ENCODE assay signal across 25 cellular contexts in the genomic region with DNA sequence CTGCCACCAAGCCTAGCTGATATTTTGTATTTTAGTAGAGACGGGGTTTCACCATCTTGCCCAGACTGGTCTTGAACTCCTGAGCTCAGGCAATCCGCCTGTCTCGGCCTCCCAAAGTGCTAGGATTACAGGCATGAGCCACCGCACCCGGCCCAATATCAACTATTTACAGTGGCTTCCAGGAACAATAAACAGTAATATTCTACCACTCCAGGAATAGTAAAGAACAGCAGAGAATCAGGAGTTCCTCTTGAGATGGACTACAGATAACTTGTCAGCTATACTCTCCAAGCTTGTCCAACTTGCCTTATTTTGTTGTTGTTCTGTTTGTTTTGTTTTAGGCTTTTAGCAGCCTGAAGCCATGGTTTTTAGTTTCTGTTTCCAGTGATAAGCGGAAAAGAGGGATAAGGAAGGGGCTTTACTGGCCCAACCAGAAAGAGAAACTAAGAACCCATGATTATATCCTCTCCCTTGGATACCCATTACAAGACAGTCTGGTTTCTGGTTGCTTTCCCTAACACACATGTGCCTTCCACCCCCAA. TPM values are rescaled to one million over a fixed set of nuclear protein-coding genes. Genes with fewer than 3 reads are reported as not detected.
DNase-seq lines count a peak whose midpoint lies in the region; ATAC-seq, FAIRE-seq and TF ChIP-seq lines count a peak whose summit lies in the region.
"Had no signal": no experiment of that assay in that cellular context is flagged by ENCODE, and none has a peak within 500 bp of the region (broad histone marks: within the 10 kb centered on the region; RNA-seq: fewer than 3 reads in every experiment).

No MANE protein-coding gene starts in this region.

- no peaks in the 10 kb centered on the region for H3K79me2 ChIP-seq in GM12878 (ENCODE audit: control insufficient read depth, insufficient read depth, low read length)

- 92% methylated on average over 6 of the region's 6 CpGs for WGBS in GM12878 (ENCODE audit: insufficient coverage, insufficient replicate concordance, low lambda C conversion rate, missing lambda C conversion rate)
- WGBS in small intestine, 3 donors = 81 to 88% (median 88%) methylated on average over 6 of the region's 6 CpGs

- no peak for ATAC-seq in activated CD4-positive, alpha-beta T cell treated with anti-CD3 and anti-CD28 coated beads for 36 hours
- ATAC-seq in GM12878 (no peak), GM18520 (IDR thresholded peaks at IDR 0.05; ENCODE audit: unreplicated experiment) (no peak), HG02610 (IDR thresholded peaks at IDR 0.05; ENCODE audit: unreplicated experiment) (no peak)
- ATAC-seq: activated CD8-positive, alpha-beta memory T cell treated with anti-CD3 and anti-CD28 coated beads, Interleukin-2, amount 10 ng/mL, durations not matched to agents 7 days and 5 days; WTC11 had no signal

- no peak for TF ChIP-seq POLR2A in GM12878 (IDR thresholded peaks at IDR 0.05; ENCODE audit: low read depth, low read length)

- peaks cover 58% of the 10 kb centered on the region for H3K4me1 Mint-ChIP-seq in activated CD4-positive, alpha-beta T cell treated with anti-CD3 and anti-CD28 coated beads for 36 hours
- peaks cover 31% of the 10 kb centered on the region for H3K4me1 Mint-ChIP-seq in nephron progenitor cell
- H3K4me1 Mint-ChIP-seq: WTC11 had no signal

- peaks cover 46% of the 10 kb centered on the region for H3K36me3 Mint-ChIP-seq in activated CD4-positive, alpha-beta T cell treated with anti-CD3 and anti-CD28 coated beads for 36 hours (ENCODE audit: low read depth)
- no peaks in the 10 kb centered on the region for H3K36me3 Mint-ChIP-seq in nephron progenitor cell (ENCODE audit: low read depth)

- RAD21 ChIA-PET in GM12878 (lab: Charles Lee; ENCODE audit: unreplicated experiment) = interaction anchor here (1.2 to 2.4 kb wide), 3 partner anchors 13 to 34 kb away, joined by 3 to 7 read pairs (median 4); no protein-coding TSS in a partner anchor

- no peak overlapping the region for H2AFZ ChIP-seq in GM12878 (ENCODE audit: control insufficient read depth, low read depth, low read length)

- H3K9me3 ChIP-seq in GM12878 (replicated peaks; ENCODE audit: control insufficient read depth, insufficient read depth, low read length) (no peaks in the 10 kb centered on the region), small intestine (ENCODE audit: control insufficient read depth, low read depth) (no peaks in the 10 kb centered on the region)
- H3K9me3 ChIP-seq: esophagus muscularis mucosa, sigmoid colon, tibial artery had no signal

- POLR2A ChIA-PET in activated CD4-positive, alpha-beta T cell treated with anti-CD3 and anti-CD28 coated beads for 36 hours (lab: Charles Lee) = interaction anchor here (1.0 kb wide), 1 partner anchor 25 kb away, joined by 3 read pairs; no protein-coding TSS in a partner anchor
- POLR2A ChIA-PET in GM12878 (lab: Charles Lee) = interaction anchor here (0.6 to 1.6 kb wide), 3 partner anchors 8 to 51 kb away, joined by 4 to 5 read pairs (median 5); no protein-coding TSS in a partner anchor

- SMC1A ChIA-PET in GM12878 (lab: Charles Lee; ENCODE audit: uncharacterized antibody, unreplicated experiment) = interaction anchor here (0.8 to 2.3 kb wide), 10 partner anchors 10 to 39 kb away, joined by 3 to 12 read pairs (median 8); no protein-coding TSS in a partner anchor

- TF ChIP-seq CTCF in GM12878 (IDR thresholded peaks at IDR 0.05 in 2 of 3, conservative IDR thresholded peaks at IDR 0.05 in 1 of 3; ENCODE audit: control insufficient read depth in 2 of 3, extremely low read depth in 1 of 3, insufficient read depth in 1 of 3, low read depth in 3 of 3, low read length in 3 of 3) (no peak), nephron progenitor cell (IDR thresholded peaks at IDR 0.05) (no peak)

- TF ChIP-seq RAD21 in GM12878 (IDR thresholded peaks at IDR 0.05; ENCODE audit: insufficient read depth, low read depth, low read length) = no peak

- H3K27ac ChIP-seq in GM12878 (ENCODE audit: control insufficient read depth, insufficient read depth) = no peak overlapping the region
- H3K27ac ChIP-seq in small intestine (ENCODE audit: low read depth in 1 of 2, low read length in 1 of 2) = no peak overlapping the region
- H3K27ac ChIP-seq: 22Rv1, esophagus muscularis mucosa, sigmoid colon, SK-N-MC, tibial artery had no signal

- DNase-seq in activated CD4-positive, alpha-beta T cell treated with anti-CD3 and anti-CD28 coated beads for 36 hours = no peak
- no peak for DNase-seq in activated CD4-positive, alpha-beta T cell treated with anti-CD3 and anti-CD28 coated beads, Interleukin-2, amount 50 U/mL, for 48 hours
- DNase-seq in ELF-1 (ENCODE audit: low read depth, low spot score) = peak; percentile 48
- DNase-seq in GM12878 (ENCODE audit: low read depth, low spot score) = no peak
- DNase-seq in nephron progenitor cell = no peak
- DNase-seq in small intestine = no peak
- DNase-seq: activated CD8-positive, alpha-beta memory T cell treated with anti-CD3 and anti-CD28 coated beads, Interleukin-2, amount 10 ng/mL, durations not matched to agents 7 days and 5 days; activated gamma-delta T cell treated with Interleukin-2 at 50 U/mL for 16 hours; effector memory CD4-positive, alpha-beta T cell; GDM1; Kasumi-1; mesendoderm; NCI-H1092; NCI-H1930; NCI-H446 treated with DMSO at 0.1 percent for 48 hours; NK-92 treated with Interleukin-12 subunit alpha and Interleukin-12 subunit beta, amount 100 ng/mL, for 24 hours; sigmoid colon; T-helper 9 cell; tibial artery had no signal

- no peak overlapping the region for H3K4me2 ChIP-seq in GM12878 (ENCODE audit: control insufficient read depth, insufficient read depth)

- intact Hi-C loops in activated CD4-positive, alpha-beta T cell treated with anti-CD3 and anti-CD28 coated beads for 36 hours (cut with DNase I, micrococcal nuclease) = no loop called here
- intact Hi-C loops in GM12878 (cut with micrococcal nuclease; ENCODE audit: unreplicated experiment) = no loop called here

- no peaks in the 10 kb centered on the region; the same call in 1 of the 2 replicates for H3K4me1 ChIP-seq in GM12878 (ENCODE audit: control insufficient read depth, insufficient read depth, low read length)
- peaks cover 0 to 2% of the 10 kb centered on the region in 2 donors for H3K4me1 ChIP-seq in small intestine (ENCODE audit: control insufficient read depth in 2 of 2, insufficient read depth in 1 of 2, low read depth in 1 of 2, low read length in 1 of 2)

- CTCF ChIA-PET in activated CD4-positive, alpha-beta T cell treated with anti-CD3 and anti-CD28 coated beads for 36 hours (lab: Charles Lee) = interaction anchor here (0.7 to 2.7 kb wide), 6 partner anchors 19 to 231 kb away, joined by 3 to 15 read pairs (median 4); no protein-coding TSS in a partner anchor
- CTCF ChIA-PET in GM12878 (lab: Yijun Ruan, JAX) = interaction anchor here (0.6 to 4.0 kb wide), 3 partner anchors 15 to 34 kb away, joined by 3 to 21 read pairs (median 4); no protein-coding TSS in a partner anchor

- BruUV-seq in GM12878 (replicated peaks; lab: Mats Ljungman, UMichigan) = TSS peak; percentile 36

- H3K9me3 Mint-ChIP-seq in activated CD4-positive, alpha-beta T cell treated with anti-CD3 and anti-CD28 coated beads for 36 hours (ENCODE audit: low read depth) = no peaks in the 10 kb centered on the region
- H3K9me3 Mint-ChIP-seq in nephron progenitor cell = no peaks in the 10 kb centered on the region

- in situ Hi-C loops in GM12878 (cut with MboI) = no loop called here

- peak overlapping the region; percentile 30 for H3K27ac Mint-ChIP-seq in activated CD4-positive, alpha-beta T cell treated with anti-CD3 and anti-CD28 coated beads for 36 hours
- H3K27ac Mint-ChIP-seq in nephron progenitor cell = peak overlapping the region; percentile 29
- H3K27ac Mint-ChIP-seq: activated CD8-positive, alpha-beta memory T cell treated with anti-CD3 and anti-CD28 coated beads, Interleukin-2, amount 10 ng/mL, durations not matched to agents 7 days and 5 days; WTC11 had no signal

- H3K27me3 Mint-ChIP-seq in activated CD4-positive, alpha-beta T cell treated with anti-CD3 and anti-CD28 coated beads for 36 hours = no peaks in the 10 kb centered on the region
- peaks cover 6% of the 10 kb centered on the region for H3K27me3 Mint-ChIP-seq in nephron progenitor cell (ENCODE audit: low read depth, poor library complexity)
- H3K27me3 Mint-ChIP-seq: activated CD8-positive, alpha-beta memory T cell treated with anti-CD3 and anti-CD28 coated beads, Interleukin-2, amount 10 ng/mL, durations not matched to agents 7 days and 5 days had no signal

- H3K4me3 Mint-ChIP-seq in activated CD4-positive, alpha-beta T cell treated with anti-CD3 and anti-CD28 coated beads for 36 hours = no peak overlapping the region
- no peak overlapping the region for H3K4me3 Mint-ChIP-seq in nephron progenitor cell
- H3K4me3 Mint-ChIP-seq: activated CD8-positive, alpha-beta memory T cell treated with anti-CD3 and anti-CD28 coated beads, Interleukin-2, amount 10 ng/mL, durations not matched to agents 7 days and 5 days; WTC11 had no signal

- FAIRE-seq in GM12878 (lab: Jason Lieb, UNC) = no peak
- FAIRE-seq in small intestine (lab: Jason Lieb, UNC) = no peak

- no peaks in the 10 kb centered on the region for H3K27me3 ChIP-seq in GM12878 (replicated peaks in 1 of 2; ENCODE audit: control insufficient read depth in 2 of 2, insufficient read depth in 2 of 2, low read length in 1 of 2)
- no peaks in the 10 kb centered on the region for H3K27me3 ChIP-seq in small intestine (ENCODE audit: control insufficient read depth in 2 of 2, insufficient read depth in 2 of 2, low read length in 2 of 2)
- H3K27me3 ChIP-seq: esophagus muscularis mucosa, sigmoid colon, tibial artery had no signal

- H3K36me3 ChIP-seq in GM12878 (ENCODE audit: control insufficient read depth in 2 of 2, insufficient read depth in 2 of 2, low read length in 1 of 2) (peaks cover 8 to 10% of the 10 kb centered on the region in 2 experiments), small intestine (ENCODE audit: control insufficient read depth in 2 of 2, insufficient read depth in 2 of 2, low read length in 2 of 2) (no peaks in the 10 kb centered on the region)
- H3K36me3 ChIP-seq: sigmoid colon, tibial artery had no signal

- H3K9ac ChIP-seq in GM12878 (ENCODE audit: control insufficient read depth, insufficient read depth, low read length) = no peak overlapping the region

- H3K4me3 ChIP-seq in GM12878 = no peak overlapping the region
- no peak overlapping the region for H3K4me3 ChIP-seq in small intestine (ENCODE audit: low read depth in 1 of 2, low read length in 2 of 2)
- H3K4me3 ChIP-seq: esophagus muscularis mucosa, sigmoid colon, SK-N-MC, tibial artery had no signal

- H4K20me1 ChIP-seq in GM12878 (ENCODE audit: control insufficient read depth, insufficient read depth) = no peaks in the 10 kb centered on the region

- TF ChIP-seq EP300 in GM12878 (IDR thresholded peaks at IDR 0.05; ENCODE audit: borderline replicate concordance in 1 of 2, control insufficient read depth in 1 of 2, low read depth in 2 of 2, low read length in 2 of 2) = no peak

RNA-seq across cellular contexts. Expression of a gene that starts 36.8 kb away (rescaled TPM):
- 10 to 100 TPM; 34.4 to 38.3 TPM for total RNA-seq in activated CD4-positive, alpha-beta T cell treated with anti-CD3 and anti-CD28 coated beads for 36 hours
- 48.9 and 50.4 TPM in 2 replicates for total RNA-seq in GM12878 (2013; cell fraction: nucleolus; rRNA removed)
- total RNA-seq in GM12878 (2014; rRNA removed) (39.9 and 42.2 TPM in 2 replicates), GM12878 (2014; rRNA removed; fragmentation: Illumina TruSeq; extraction: Trizol) (59.3 and 61.0 TPM in 2 replicates), GM12878 (2021) (69.5 and 70.6 TPM in 2 replicates)
- 6.4 TPM for polyA plus RNA-seq in GM12878 (2011; ENCODE audit: low read depth)
- polyA plus RNA-seq in GM12878 (2011; rRNA removed) (49.8 and 53.2 TPM in 2 replicates), GM12878 (2014; fragmentation: Illumina TruSeq; extraction: Trizol) (78.7 and 82.6 TPM in 2 replicates), GM12878 (2014; fragmentation: Nextera tagmentation; extraction: Ambion mirVana) (10 to 100 TPM; 21.8 to 31.1 TPM), GM12878 (2014; rRNA removed) (45.2 and 45.4 TPM in 2 replicates), GM12878 (2016; fragmentation: Nextera tagmentation; extraction: Ambion mirVana) (10 to 100 TPM; 68.9 to 74.5 TPM), small intestine (1 to 10 TPM; 1.6 to 9.0 (median 4.6) TPM)
- 51.8 and 54.6 TPM in 2 replicates for polyA plus RNA-seq in GM12878 (2011; cell fraction: cytosol; rRNA removed)
- polyA plus RNA-seq in GM12878 (2011; cell fraction: nucleus; rRNA removed) = 34.9 and 46.0 TPM in 2 replicates
- 7.9 and 9.1 TPM in 2 replicates for polyA plus RNA-seq in GM12878 (2012)
- polyA minus RNA-seq in GM12878 (2011; rRNA and poly(A)+ RNA removed) = 70.3 and 91.3 TPM in 2 replicates
- 25.4 and 31.2 TPM in 2 replicates for polyA minus RNA-seq in GM12878 (2011; cell fraction: cytosol; rRNA and poly(A)+ RNA removed)
- polyA minus RNA-seq in GM12878 (2011; cell fraction: nucleus; rRNA and poly(A)+ RNA removed) = 20.1 and 37.3 TPM in 2 replicates
